Comparison of ENCODE assay signal across 8 cellular contexts in the genomic region with DNA sequence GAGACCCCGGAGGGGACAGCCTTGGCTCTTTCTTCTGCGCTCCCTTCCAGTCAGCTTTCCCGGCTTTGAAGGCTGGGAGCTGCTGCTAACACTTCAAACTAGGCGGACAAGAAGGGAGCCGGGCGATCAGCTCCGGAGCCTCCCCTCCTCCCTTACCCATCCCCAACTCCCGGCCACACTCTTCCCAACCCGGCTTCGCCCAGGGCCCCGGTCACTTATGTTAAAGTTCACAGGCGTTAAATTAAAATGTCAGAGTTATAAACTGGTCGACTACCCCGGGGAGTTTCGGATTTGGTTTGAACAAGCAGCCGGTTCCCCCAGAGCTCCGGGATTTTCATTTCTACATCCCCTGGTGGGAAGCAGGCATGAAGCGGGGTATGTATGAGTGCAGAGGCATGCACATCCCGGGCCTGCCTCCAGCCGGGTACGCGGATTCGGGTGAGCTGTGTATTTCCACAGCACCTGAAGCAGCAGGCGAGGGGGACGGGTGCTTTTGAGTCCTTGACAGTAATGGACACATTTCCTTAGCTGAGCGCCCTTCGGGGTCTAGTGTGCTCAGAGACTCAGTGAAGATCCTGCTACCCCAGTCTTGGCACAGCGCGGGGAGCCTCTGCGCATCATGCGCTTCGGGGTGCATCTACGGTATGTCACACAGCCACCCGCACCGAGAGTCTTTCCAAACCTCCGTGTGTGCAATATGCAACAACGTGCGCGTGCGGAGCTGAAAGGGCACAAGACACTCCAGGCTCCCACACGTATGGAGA. TPM values are rescaled to one million over a fixed set of nuclear protein-coding genes. Genes with fewer than 3 reads are reported as not detected.
DNase-seq lines count a peak whose midpoint lies in the region; ATAC-seq and TF ChIP-seq lines count a peak whose summit lies in the region.

No MANE protein-coding gene starts in this region.

- peak overlapping the region; percentile 98 for H3K27ac Mint-ChIP-seq in chondrocyte (ENCODE audit: unreplicated experiment)

- H3K9me3 Mint-ChIP-seq in chondrocyte (ENCODE audit: low read depth): no peaks in the 10 kb centered on the region

- peaks cover 52% of the 10 kb centered on the region for H3K4me1 Mint-ChIP-seq in chondrocyte (ENCODE audit: low read depth)

- peak; percentile 25 for ATAC-seq in stimulated activated naive CD8-positive, alpha-beta T cell treated with anti-CD3 and anti-CD28 coated beads, Interleukin-15, Interleukin-2, amounts not matched to agents 100 U/mL and 50 U/mL, for 24 hours
- ATAC-seq in GM18907 (IDR thresholded peaks at IDR 0.05; ENCODE audit: unreplicated experiment): no peak

- TF ChIP-seq CTCF in chondrocyte (IDR thresholded peaks at IDR 0.05): no peak

- peaks cover 3% of the 10 kb centered on the region for H3K27me3 Mint-ChIP-seq in chondrocyte (ENCODE audit: low read depth)

- peaks cover 2% of the 10 kb centered on the region for H3K36me3 Mint-ChIP-seq in chondrocyte (ENCODE audit: low read depth)

- H3K4me3 Mint-ChIP-seq in chondrocyte (ENCODE audit: unreplicated experiment): peak overlapping the region; percentile 95

- DNase-seq in DMS53 (lab: John Stamatoyannopoulos, UW): peak; percentile 61
- no peak for DNase-seq in DMS53 treated with DMSO at 0.1 percent for 48 hours (lab: John Stamatoyannopoulos, UW; ENCODE audit: unreplicated experiment)
- DNase-seq in chondrocyte (ENCODE audit: low spot score): no peak
- peak; percentile 73 for DNase-seq in left kidney (ENCODE audit: low read depth, low spot score)
- DNase-seq in stimulated activated naive CD8-positive, alpha-beta T cell treated with anti-CD3 and anti-CD28 coated beads, Interleukin-15, Interleukin-2, amounts not matched to agents 100 U/mL and 50 U/mL, for 24 hours: no peak
- no peak for DNase-seq in stimulated activated naive CD4-positive, alpha-beta T cell treated with Interleukin-2 at 50 U/mL for 16 hours (lab: John Stamatoyannopoulos, UW)
- DNase-seq in SK-N-DZ (ENCODE audit: low spot score): no peak

RNA-seq across cellular contexts. Expression of a gene that starts 0.9 kb away (rescaled TPM):
- 4.7 to 15.5 TPM (median 15.4 TPM) in 3 replicates for total RNA-seq in chondrocyte
- polyA plus RNA-seq in SK-N-DZ (2014; cell fraction: cytosol; rRNA removed): 21.3 and 25.4 TPM in 2 replicates
- polyA plus RNA-seq in SK-N-DZ (2014; cell fraction: nucleus; rRNA removed): 22.7 and 33.3 TPM in 2 replicates

Comparison
In these comparisons a context has a peak if more than half of its experiments do, and no peak if none do; other contexts are left out.
1. DNase-seq: peak in DMS53 (single experiment) and left kidney (single experiment); none in DMS53 treated with DMSO at 0.1 percent for 48 hours (single experiment), chondrocyte (single experiment), stimulated activated naive CD8-positive, alpha-beta T cell treated with anti-CD3 and anti-CD28 coated beads, Interleukin-15, Interleukin-2, amounts not matched to agents 100 U/mL and 50 U/mL, for 24 hours (single experiment), stimulated activated naive CD4-positive, alpha-beta T cell treated with Interleukin-2 at 50 U/mL for 16 hours (single experiment) and SK-N-DZ (single experiment).